11 cellular contexts compared by ENCODE assay signal in genomic region chr15:74173545-74174215, GRCh38. TPM values are rescaled to one million over a fixed set of nuclear protein-coding genes. Genes with fewer than 3 reads are reported as not detected.
DNase-seq lines count a peak whose midpoint lies in the region; ATAC-seq and TF ChIP-seq lines count a peak whose summit lies in the region.
"Had no signal": no experiment of that assay in that cellular context is flagged by ENCODE, and none has a peak within 500 bp of the region (broad histone marks: within the 10 kb centered on the region; RNA-seq: fewer than 3 reads in every experiment).

A gene with protein sequence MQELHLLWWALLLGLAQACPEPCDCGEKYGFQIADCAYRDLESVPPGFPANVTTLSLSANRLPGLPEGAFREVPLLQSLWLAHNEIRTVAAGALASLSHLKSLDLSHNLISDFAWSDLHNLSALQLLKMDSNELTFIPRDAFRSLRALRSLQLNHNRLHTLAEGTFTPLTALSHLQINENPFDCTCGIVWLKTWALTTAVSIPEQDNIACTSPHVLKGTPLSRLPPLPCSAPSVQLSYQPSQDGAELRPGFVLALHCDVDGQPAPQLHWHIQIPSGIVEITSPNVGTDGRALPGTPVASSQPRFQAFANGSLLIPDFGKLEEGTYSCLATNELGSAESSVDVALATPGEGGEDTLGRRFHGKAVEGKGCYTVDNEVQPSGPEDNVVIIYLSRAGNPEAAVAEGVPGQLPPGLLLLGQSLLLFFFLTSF (plus strand): TSS chr15:74173710. CDS start chr15:74174859, 1,149 bp downstream.

- no peaks in the 10 kb centered on the region for H3K4me1 Mint-ChIP-seq in activated naive CD8-positive, alpha-beta T cell treated with anti-CD3 and anti-CD28 coated beads for 36 hours
- H3K4me1 Mint-ChIP-seq: activated B cell treated with CpG ODN at 0.5 μM for 24 hours had no signal

- H3K4me1 ChIP-seq in esophagus squamous epithelium, result peaks cover 6 to 78% (median 17%) of the 10 kb centered on the region in 3 donors
- peaks cover 27 to 66% of the 10 kb centered on the region in 2 donors for H3K4me1 ChIP-seq in thyroid gland
- H3K4me1 ChIP-seq in foreskin keratinocyte, result no peaks in the 10 kb centered on the region

- H3K27ac ChIP-seq in esophagus squamous epithelium (peak within 1 kb of the TSS; percentile 41 to 83 (median 72)), thyroid gland (peak within 1 kb of the TSS; percentile 82 to 93 (median 83)), foreskin keratinocyte (no peak within 1 kb of the TSS)

- no peaks in the 10 kb centered on the region for H3K27me3 Mint-ChIP-seq in activated naive CD8-positive, alpha-beta T cell treated with anti-CD3 and anti-CD28 coated beads for 36 hours

- H3K4me3 ChIP-seq in esophagus squamous epithelium (peak within 1 kb of the TSS in 3 of 4 donors; percentile 24 to 55 (median 30)), thyroid gland (replicated peaks in 1 of 3) (peak within 1 kb of the TSS in 1 of 3 donors; percentile 32)

- H3K9me3 Mint-ChIP-seq in activated naive CD8-positive, alpha-beta T cell treated with anti-CD3 and anti-CD28 coated beads for 36 hours, result no peaks in the 10 kb centered on the region
- H3K9me3 Mint-ChIP-seq: activated B cell treated with CpG ODN at 0.5 μM for 24 hours; natural killer cell treated with Interleukin-12 subunit alpha and Interleukin-12 subunit beta and Interleukin-15 and Interleukin-18, amount 100 ng/mL, for 72 hours had no signal

- TF ChIP-seq POLR2A in esophagus squamous epithelium (IDR thresholded peaks at IDR 0.05) (no peak), thyroid gland (IDR thresholded peaks at IDR 0.05) (no peak)

- H3K27me3 ChIP-seq in esophagus squamous epithelium (peaks cover 0 to 3% (median 0%) of the 10 kb centered on the region in 4 donors), thyroid gland (no peaks in the 10 kb centered on the region), foreskin keratinocyte (peaks cover 44% of the 10 kb centered on the region)

- intact Hi-C loops in esophagus squamous epithelium (cut with DNase I) (no loop called here), thyroid gland (cut with DNase I) (no loop called here)

- H3K9me3 ChIP-seq in esophagus squamous epithelium (no peaks in the 10 kb centered on the region), thyroid gland (no peaks in the 10 kb centered on the region)

- H3K36me3 ChIP-seq in esophagus squamous epithelium (no peaks in the 10 kb centered on the region), thyroid gland (no peaks in the 10 kb centered on the region)

- H3K27ac Mint-ChIP-seq in activated naive CD8-positive, alpha-beta T cell treated with anti-CD3 and anti-CD28 coated beads for 36 hours, result no peak within 1 kb of the TSS
- H3K27ac Mint-ChIP-seq: activated B cell treated with CpG ODN at 0.5 μM for 24 hours; natural killer cell treated with Interleukin-12 subunit alpha and Interleukin-12 subunit beta and Interleukin-15 and Interleukin-18, amount 100 ng/mL, for 72 hours had no signal

- no peak within 1 kb of the TSS for H3K4me3 Mint-ChIP-seq in activated naive CD8-positive, alpha-beta T cell treated with anti-CD3 and anti-CD28 coated beads for 36 hours
- H3K4me3 Mint-ChIP-seq: activated B cell treated with CpG ODN at 0.5 μM for 24 hours; natural killer cell treated with Interleukin-12 subunit alpha and Interleukin-12 subunit beta and Interleukin-15 and Interleukin-18, amount 100 ng/mL, for 72 hours had no signal

- TF ChIP-seq CTCF in esophagus squamous epithelium (IDR thresholded peaks at IDR 0.05), result no peak
- TF ChIP-seq CTCF in thyroid gland (IDR thresholded peaks at IDR 0.05), result no peak
- no peak for TF ChIP-seq CTCF in foreskin keratinocyte (conservative IDR thresholded peaks at IDR 0.05)

- DNase-seq in RPMI8226 (peak; percentile 70), esophagus squamous epithelium (lab: John Stamatoyannopoulos, UW) (no peak), mucosa of gallbladder (ENCODE audit: low spot score) (peak; percentile 54), thyroid gland (peak; percentile 68 to 73), foreskin keratinocyte (no peak), NCI-H1092 (lab: John Stamatoyannopoulos, UW) (no peak)
- no peak for DNase-seq in activated naive CD8-positive, alpha-beta T cell treated with anti-CD3 and anti-CD28 coated beads for 36 hours
- DNase-seq: activated B cell treated with CpG ODN at 0.5 μM for 24 hours, NCI-H774 had no signal

- WGBS in esophagus squamous epithelium, 2 donors, result 22 to 49% methylated on average over 6 to 9 of the region's 17 CpGs
- 18 to 19% methylated on average over 11 to 17 of the region's 17 CpGs for WGBS in thyroid gland, 2 donors

- ATAC-seq in foreskin keratinocyte (no peak), HG03457 (IDR thresholded peaks at IDR 0.05; ENCODE audit: unreplicated experiment) (no peak)
- ATAC-seq: natural killer cell treated with Interleukin-12 subunit alpha and Interleukin-12 subunit beta and Interleukin-15 and Interleukin-18, amount 100 ng/mL, for 72 hours had no signal

- no peaks in the 10 kb centered on the region for H3K36me3 Mint-ChIP-seq in activated naive CD8-positive, alpha-beta T cell treated with anti-CD3 and anti-CD28 coated beads for 36 hours
- H3K36me3 Mint-ChIP-seq: natural killer cell treated with Interleukin-12 subunit alpha and Interleukin-12 subunit beta and Interleukin-15 and Interleukin-18, amount 100 ng/mL, for 72 hours had no signal

RNA-seq across cellular contexts. Expression of the gene that starts here (rescaled TPM):
- total RNA-seq in esophagus squamous epithelium, result 10 to 100 TPM in 2 of 4 donors, 1 to 10 TPM in 1, under 1 TPM in 1; 0.91 to 38.0 (median 11.0) TPM
- total RNA-seq in mucosa of gallbladder, result 53.0 TPM
- total RNA-seq in thyroid gland, result 100 to 1,000 TPM in 2 of 4 donors, 10 to 100 TPM in 2; 90.8 to 151 (median 97.7) TPM
- not detected in 2 replicates for total RNA-seq in foreskin keratinocyte
- not detected in 2 replicates for polyA plus RNA-seq in foreskin keratinocyte
- not detected for total RNA-seq in activated naive CD8-positive, alpha-beta T cell treated with anti-CD3 and anti-CD28 coated beads for 36 hours
- total RNA-seq: activated B cell treated with CpG ODN at 0.5 μM for 24 hours; natural killer cell treated with Interleukin-12 subunit alpha and Interleukin-12 subunit beta and Interleukin-15 and Interleukin-18, amount 100 ng/mL, for 72 hours had no signal

Comparison
In these comparisons a context has a peak if more than half of its experiments do, and no peak if none do; other contexts are left out.
1. DNase-seq: peak in RPMI8226 (single experiment), mucosa of gallbladder (single experiment) and thyroid gland (2 of 2); none in esophagus squamous epithelium (single experiment), foreskin keratinocyte (0 of 2), NCI-H1092 (single experiment) and activated naive CD8-positive, alpha-beta T cell treated with anti-CD3 and anti-CD28 coated beads for 36 hours (single experiment).